27 cellular contexts compared by ENCODE assay signal in genomic region chr14:74929242-74929641, GRCh38. TPM values are rescaled to one million over a fixed set of nuclear protein-coding genes. Genes with fewer than 3 reads are reported as not detected.
"Had no signal": no experiment of that assay in that cellular context is flagged by ENCODE, and none has a peak within 500 bp of the region (broad histone marks: within the 10 kb centered on the region; RNA-seq: fewer than 3 reads in every experiment).

No MANE protein-coding gene starts in this region.

- H3K4me3 Mint-ChIP-seq: natural killer cell, neural crest cell had no signal

- H3K9me3 ChIP-seq: esophagus muscularis mucosa, gastrocnemius medialis, heart right ventricle, mucosa of descending colon, ovary, right atrium auricular region, sigmoid colon had no signal

- DNase-seq: cortex of kidney; dorsolateral prefrontal cortex; effector CD8-positive, alpha-beta T cell; gastrocnemius medialis; heart right ventricle; hypothalamus; kidney glomerular epithelial cell; mammary epithelial cell; mucosa of descending colon; natural killer cell; nucleus accumbens; sigmoid colon; stimulated activated CD4-positive, alpha-beta T cell treated with anti-CD3 and anti-CD28 coated beads, Interleukin-2, amount 100 ng/mL, for 48 hours; stimulated activated naive CD4-positive, alpha-beta T cell treated with Interleukin-2 at 50 U/mL for 16 hours; trophoblast cell had no signal

- H3K27me3 ChIP-seq: dorsolateral prefrontal cortex, gastrocnemius medialis, heart right ventricle, ovary, right atrium auricular region had no signal

- ATAC-seq: gastrocnemius medialis, heart right ventricle, left lobe of liver, mucosa of descending colon, natural killer cell had no signal

- FAIRE-seq: islet of Langerhans had no signal

- H3K9me3 Mint-ChIP-seq: natural killer cell, neural crest cell had no signal

- H3K36me3 Mint-ChIP-seq: natural killer cell had no signal

- H3K4me1 Mint-ChIP-seq: natural killer cell had no signal

- H3K4me3 ChIP-seq: dorsolateral prefrontal cortex, esophagus muscularis mucosa, gastrocnemius medialis, heart right ventricle, mucosa of descending colon, ovary, right atrium auricular region, sigmoid colon, skin epidermis had no signal

- H3K27ac Mint-ChIP-seq: natural killer cell had no signal

- H3K27ac ChIP-seq: dorsolateral prefrontal cortex, esophagus muscularis mucosa, gastrocnemius medialis, heart right ventricle, ovary, right atrium auricular region, sigmoid colon, skin epidermis had no signal

- H3K36me3 ChIP-seq: esophagus muscularis mucosa, gastrocnemius medialis, heart right ventricle, ovary, right atrium auricular region, sigmoid colon had no signal

RNA-seq across cellular contexts. Expression of gene PROX2, which starts 53.3 kb away (rescaled TPM):
- total RNA-seq: esophagus muscularis mucosa, fibroblast of villous mesenchyme, gastrocnemius medialis, heart right ventricle, left lobe of liver, mammary epithelial cell, mesenteric fat pad, myocyte, neural crest cell, ovary, posterior vena cava, right atrium auricular region, urinary bladder had no signal
- polyA plus RNA-seq: heart right ventricle, mammary epithelial cell, ovary, urinary bladder had no signal
